Comparison of ENCODE assay signal across 8 cellular contexts in the genomic region with DNA sequence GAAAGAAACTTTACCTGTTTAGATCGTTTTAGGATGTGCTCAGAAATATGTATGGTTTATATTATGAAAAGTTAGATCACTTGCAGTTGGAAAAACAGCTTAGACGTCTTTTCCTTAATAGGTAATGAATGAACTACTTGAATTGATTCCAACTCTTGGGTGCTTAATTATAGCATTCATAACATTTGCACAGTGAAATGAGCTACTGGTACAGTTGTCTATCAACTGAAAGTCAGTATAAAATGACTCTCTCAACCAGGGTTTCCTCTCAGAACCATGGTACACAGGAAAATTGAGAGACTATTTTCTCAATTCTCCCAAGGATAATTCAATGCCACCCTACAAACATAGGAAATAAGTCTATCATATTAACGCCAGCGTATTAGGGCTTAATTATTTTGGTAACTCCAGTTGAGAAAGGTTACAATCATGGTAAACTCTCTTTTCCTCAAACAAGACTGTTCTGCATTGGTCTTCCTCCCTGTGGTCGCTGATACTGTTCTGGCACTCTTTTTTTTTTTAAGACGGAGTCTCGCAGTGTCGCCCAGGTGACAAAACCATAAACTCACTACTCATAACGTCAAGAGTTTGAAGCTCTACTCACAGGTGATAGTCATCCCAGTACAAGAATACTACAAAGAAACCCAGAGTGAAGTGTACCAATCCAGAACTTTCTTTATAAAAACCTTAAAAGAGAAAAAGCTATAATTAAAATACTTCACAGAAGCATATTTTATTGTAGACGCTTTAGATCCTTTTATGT. TPM values are rescaled to one million over a fixed set of nuclear protein-coding genes. Genes with fewer than 3 reads are reported as not detected.
DNase-seq lines count a peak whose midpoint lies in the region; ATAC-seq and TF ChIP-seq lines count a peak whose summit lies in the region.

No MANE protein-coding gene starts in this region.

- no peak for DNase-seq in A673 (ENCODE audit: low spot score)
- DNase-seq in GM10266 (ENCODE audit: extremely low spot score) = peak; percentile 52
- no peak for DNase-seq in NT2/D1 (ENCODE audit: low read depth, low spot score)
- peak in 1 of 2 donors; percentile 48 for DNase-seq in fibroblast of lung (ENCODE audit: low read depth in 2 of 2)
- DNase-seq in left lobe of liver (ENCODE audit: low spot score) = no peak
- no peak for DNase-seq in body of pancreas
- DNase-seq in thyroid gland = no peak

- H2AFZ ChIP-seq in fibroblast of lung (ENCODE audit: low read length) = peak overlapping the region; percentile 11

- no peaks in the 10 kb centered on the region for H4K20me1 ChIP-seq in fibroblast of lung (ENCODE audit: control insufficient read depth, extremely low read depth, insufficient read depth, low read length)

- TF ChIP-seq CTCF in A673 (conservative IDR thresholded peaks at IDR 0.05; ENCODE audit: low read depth, low read length) (no peak), GM10266 (IDR thresholded peaks at IDR 0.05; ENCODE audit: control insufficient read depth, insufficient read depth, low read depth, missing control alignments) (no peak), fibroblast of lung (conservative IDR thresholded peaks at IDR 0.05 in 1 of 2, IDR thresholded peaks at IDR 0.05 in 1 of 2; ENCODE audit: low read depth in 1 of 2, low read length in 2 of 2) (no peak), body of pancreas (IDR thresholded peaks at IDR 0.05) (no peak), thyroid gland (IDR thresholded peaks at IDR 0.05) (no peak)

- 45 to 57% methylated on average over 10 of the region's 10 CpGs for WGBS in body of pancreas, 2 donors
- 63 to 66% methylated on average over 10 of the region's 10 CpGs for WGBS in thyroid gland, 2 donors

- H3K4me3 ChIP-seq in A673 (ENCODE audit: low read depth, low read length, poor library complexity, severe bottlenecking) (peak overlapping the region; percentile 91), NT2/D1 (ENCODE audit: insufficient read length, low read depth) (peak overlapping the region; percentile 98), fibroblast of lung (replicated peaks in 1 of 4; ENCODE audit: control extremely low read depth in 1 of 4, insufficient read depth in 1 of 4, low read depth in 3 of 4, low read length in 4 of 4) (peak overlapping the region; percentile 89 to 96 (median 94)), body of pancreas (no peak overlapping the region), thyroid gland (replicated peaks in 1 of 3) (no peak overlapping the region)

- H3K9ac ChIP-seq in NT2/D1 (ENCODE audit: insufficient read length, low read depth) (no peak overlapping the region), fibroblast of lung (ENCODE audit: insufficient read depth, low read length) (no peak overlapping the region)

- ATAC-seq in HG02973 (IDR thresholded peaks at IDR 0.05; ENCODE audit: unreplicated experiment) (peak; percentile 59), left lobe of liver (no peak), body of pancreas (no peak)

- CTCF ChIA-PET in A673 (lab: Charles Lee) = no interaction called here

- peak overlapping the region; percentile 95 for H3K4me2 ChIP-seq in fibroblast of lung (ENCODE audit: extremely low read depth, insufficient read depth, low read length)

- POLR2A ChIA-PET in A673 (lab: Charles Lee; ENCODE audit: low non-redundant PET) = no interaction called here

- H3K27ac ChIP-seq in A673 (ENCODE audit: low read depth, low read length, poor library complexity, severe bottlenecking) (peak overlapping the region; percentile 95), fibroblast of lung (ENCODE audit: insufficient read depth, low read length) (peak overlapping the region; percentile 93), body of pancreas (no peak overlapping the region), thyroid gland (no peak overlapping the region)

- H3K79me2 ChIP-seq in fibroblast of lung (ENCODE audit: control insufficient read depth, insufficient read depth, low read length) = peaks cover 65% of the 10 kb centered on the region

- H3K9me3 ChIP-seq in A673 (ENCODE audit: low read depth, low read length, poor library complexity, severe bottlenecking) (peaks cover 9% of the 10 kb centered on the region), NT2/D1 (ENCODE audit: insufficient read depth, low read length) (peaks cover 25% of the 10 kb centered on the region), fibroblast of lung (ENCODE audit: control insufficient read depth, insufficient read depth, low read depth, low read length) (no peaks in the 10 kb centered on the region), body of pancreas (no peaks in the 10 kb centered on the region), thyroid gland (no peaks in the 10 kb centered on the region)

- peaks cover 16% of the 10 kb centered on the region for H3K36me3 ChIP-seq in A673 (ENCODE audit: insufficient read depth, low read length, poor library complexity, severe bottlenecking)
- peaks cover 26% of the 10 kb centered on the region for H3K36me3 ChIP-seq in NT2/D1 (ENCODE audit: insufficient read depth, insufficient read length, low read length)
- no peaks in the 10 kb centered on the region for H3K36me3 ChIP-seq in fibroblast of lung (ENCODE audit: control insufficient read depth, insufficient read depth, low read length)
- H3K36me3 ChIP-seq in body of pancreas (replicated peaks in 1 of 2; ENCODE audit: insufficient read depth in 1 of 2, low read depth in 2 of 2) = no peaks in the 10 kb centered on the region
- H3K36me3 ChIP-seq in thyroid gland = no peaks in the 10 kb centered on the region

- H3K4me1 ChIP-seq in A673 (ENCODE audit: insufficient read depth, low read length, poor library complexity, severe bottlenecking) (peaks cover 13% of the 10 kb centered on the region), NT2/D1 (ENCODE audit: insufficient read depth, insufficient read length) (no peaks in the 10 kb centered on the region), fibroblast of lung (ENCODE audit: control insufficient read depth, extremely low read depth, insufficient read depth, low read length) (peaks cover 13% of the 10 kb centered on the region), body of pancreas (peaks cover 23% of the 10 kb centered on the region), thyroid gland (peaks cover 7 to 8% of the 10 kb centered on the region in 2 donors)

- TF ChIP-seq POLR2A in body of pancreas (IDR thresholded peaks at IDR 0.05) (no peak), thyroid gland (IDR thresholded peaks at IDR 0.05) (no peak)

- intact Hi-C loops in A673 (cut with micrococcal nuclease; ENCODE audit: unreplicated experiment) (no loop called here), body of pancreas (cut with DNase I) (no loop called here), thyroid gland (cut with DNase I) (no loop called here)

- BruUV-seq in A673 (replicated peaks; lab: Mats Ljungman, UMichigan) = no TSS peak

- no peaks in the 10 kb centered on the region for H3K27me3 ChIP-seq in A673 (replicated peaks; ENCODE audit: insufficient read depth, low read depth, low read length, poor library complexity)
- H3K27me3 ChIP-seq in NT2/D1 (ENCODE audit: insufficient read depth, insufficient read length) = no peaks in the 10 kb centered on the region
- no peaks in the 10 kb centered on the region for H3K27me3 ChIP-seq in fibroblast of lung (ENCODE audit: control insufficient read depth, insufficient read depth, low read length)
- H3K27me3 ChIP-seq in body of pancreas = no peaks in the 10 kb centered on the region
- H3K27me3 ChIP-seq in thyroid gland = no peaks in the 10 kb centered on the region

RNA-seq across cellular contexts. Expression of a gene that starts 2.0 kb away (rescaled TPM):
- total RNA-seq in A673 (2021) (143 and 164 TPM in 2 replicates), fibroblast of lung (6.2 and 21.5 TPM in 2 replicates), left lobe of liver (0.55 TPM), body of pancreas (1 to 10 TPM in 1 of 2 donors, under 1 TPM in 1; 0.78 to 1.6 TPM), thyroid gland (1 to 10 TPM in 3 of 4 donors, under 1 TPM in 1; 0.88 to 4.0 (median 3.1) TPM)
- polyA plus RNA-seq in fibroblast of lung = 25.3 and 93.2 TPM in 2 replicates
- 23.3 and 82.8 TPM in 2 replicates for polyA plus RNA-seq in fibroblast of lung (2012)
- polyA minus RNA-seq in fibroblast of lung (ENCODE audit: low replicate concordance) = 26.8 and 125 TPM in 2 replicates

Comparison
In these comparisons a context has a peak if more than half of its experiments do, and no peak if none do; other contexts are left out.
1. H3K27ac ChIP-seq: peak in A673 (single experiment) and fibroblast of lung (single experiment); none in body of pancreas (0 of 4) and thyroid gland (0 of 3).
2. H3K4me3 ChIP-seq: peak in A673 (single experiment), NT2/D1 (single experiment) and fibroblast of lung (4 of 4); none in body of pancreas (0 of 2) and thyroid gland (0 of 3).